In genomic region chr14:22449612-22449930, GRCh38 we compare ENCODE assay signal across 1 cellular context.
TF ChIP-seq lines count a peak whose summit lies in the region.

No MANE protein-coding gene starts in this region.

TF ChIP-seq in GM23338, 12 proteins besides CTCF, POLR2A, EP300 and RAD21 (continued from another document):
- TF ChIP-seq ZNF462 (CRISPR knock-in tag; IDR thresholded peaks at IDR 0.05) (no peak), REST (IDR thresholded peaks at IDR 0.05; ENCODE audit: unreplicated experiment) (no peak), JUNB (IDR thresholded peaks at IDR 0.05; ENCODE audit: unreplicated experiment) (no peak), ETS1 (IDR thresholded peaks at IDR 0.05) (no peak), ZNF114 (CRISPR knock-in tag; IDR thresholded peaks at IDR 0.05) (no peak), STAT1 (IDR thresholded peaks at IDR 0.05; ENCODE audit: unreplicated experiment) (no peak), EZH2 (IDR thresholded peaks at IDR 0.05; ENCODE audit: low read depth, unreplicated experiment) (no peak), CREB1 (CRISPR knock-in tag; IDR thresholded peaks at IDR 0.05; ENCODE audit: low read depth) (no peak)
TF ChIP-seq in GM23338: peak in this region for 0.
